Comparison of ENCODE assay signal across 16 cellular contexts in the genomic region with DNA sequence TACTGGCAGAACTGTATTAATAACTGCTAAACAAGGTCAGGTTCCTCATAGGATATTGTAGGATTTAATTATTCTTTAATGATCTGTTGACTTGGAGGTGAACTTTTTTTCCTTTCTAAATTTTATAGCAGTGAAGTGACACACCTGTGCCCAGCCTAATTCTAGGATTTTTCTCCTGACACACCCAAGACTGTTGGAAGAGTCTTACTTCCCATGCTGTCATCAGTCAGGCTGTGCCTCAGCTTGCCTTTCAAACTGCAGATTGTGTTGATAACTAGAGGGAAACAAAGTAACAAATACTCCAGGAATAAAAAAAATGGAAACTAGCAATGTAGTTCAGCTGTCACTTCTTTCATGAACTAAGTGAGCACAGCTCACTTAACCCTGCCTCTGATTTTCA. TPM values are rescaled to one million over a fixed set of nuclear protein-coding genes. Genes with fewer than 3 reads are reported as not detected.
A peak's percentile ranks its signal among the peaks of the same experiment; 100 is the strongest.
DNase-seq lines count a peak whose midpoint lies in the region; ATAC-seq and TF ChIP-seq lines count a peak whose summit lies in the region.
"Had no signal": no experiment of that assay in that cellular context is flagged by ENCODE, and none has a peak within 500 bp of the region (broad histone marks: within the 10 kb centered on the region; RNA-seq: fewer than 3 reads in every experiment).

No MANE protein-coding gene starts in this region.

- H3K27ac ChIP-seq in right cardiac atrium (ENCODE audit: low read length) (peak overlapping the region; percentile 49), mammary epithelial cell (ENCODE audit: insufficient read depth, low read depth, low read length) (peak overlapping the region; percentile 83), mesenchymal stem cell (ENCODE audit: low read length, poor library complexity, severe bottlenecking) (no peak overlapping the region)

- in situ Hi-C loops in mammary epithelial cell (cut with MboI; ENCODE audit: low sequenced_read_pairs in 2 of 2), result no loop called here

- H3K4ac ChIP-seq in mesenchymal stem cell (ENCODE audit: low read depth in 1 of 2, low read length in 2 of 2), result no peak overlapping the region

- dilution Hi-C loops in mammary epithelial cell (cut with HindIII; ENCODE audit: low sequenced_read_pairs), result no loop called here

- no peak overlapping the region for H4K8ac ChIP-seq in mesenchymal stem cell (ENCODE audit: low read length)

- H2BK15ac ChIP-seq in mesenchymal stem cell (ENCODE audit: low read depth, poor library complexity, severe bottlenecking), result no peak overlapping the region

- DNase-seq in right cardiac atrium (no peak), Right ventricle myocardium superior (no peak), mammary epithelial cell (peak; percentile 75), mesenchymal stem cell (no peak), D341Med (ENCODE audit: low spot score) (no peak), islet precursor cell (no peak), immature natural killer cell (no peak)
- DNase-seq: GOT3; IMR-90; MV-4-11; NCI-H1436; NCI-H2081; NCI-H69; NK-92 treated with Interleukin-12 subunit alpha and Interleukin-12 subunit beta, amount 100 ng/mL, for 24 hours; OCI-M1; RPMI8226 had no signal

- no peak for TF ChIP-seq CTCF in mammary epithelial cell (conservative IDR thresholded peaks at IDR 0.05 in 1 of 2, IDR thresholded peaks at IDR 0.05 in 1 of 2; ENCODE audit: extremely low read depth in 1 of 2, insufficient read depth in 1 of 2, low read depth in 1 of 2, low read length in 2 of 2)

- H3K79me2 ChIP-seq in mammary epithelial cell (ENCODE audit: insufficient read depth, low read length), result peaks cover 46% of the 10 kb centered on the region

- no peak overlapping the region for H2AK5ac ChIP-seq in mesenchymal stem cell (ENCODE audit: low read length, severe bottlenecking)

- H3K4me3 Mint-ChIP-seq in immature natural killer cell, result peak overlapping the region in 1 of 5 donors; percentile 10

- peaks cover 0 to 1% (median 0%) of the 10 kb centered on the region in 3 donors for H3K27me3 Mint-ChIP-seq in immature natural killer cell (ENCODE audit: low read depth in 3 of 3)

- H3K4me1 Mint-ChIP-seq in immature natural killer cell, result peaks cover 20 to 38% of the 10 kb centered on the region in 2 donors

- H2BK120ac ChIP-seq in mesenchymal stem cell (ENCODE audit: low read depth, low read length), result no peak overlapping the region

- H3K4me3 ChIP-seq in right cardiac atrium (ENCODE audit: low read length), result no peak overlapping the region
- H3K4me3 ChIP-seq in mammary epithelial cell (replicated peaks in 1 of 3; ENCODE audit: insufficient read depth in 1 of 3, low read depth in 2 of 3, low read length in 3 of 3), result no peak overlapping the region
- no peak overlapping the region for H3K4me3 ChIP-seq in mesenchymal stem cell (ENCODE audit: insufficient read depth in 1 of 2, low read depth in 1 of 2, low read length in 2 of 2)

- H3K9ac ChIP-seq in mammary epithelial cell (ENCODE audit: insufficient read depth, low read length), result no peak overlapping the region
- H3K9ac ChIP-seq in mesenchymal stem cell (ENCODE audit: low read length), result peak overlapping the region; percentile 0

- no peaks in the 10 kb centered on the region for H3K9me3 Mint-ChIP-seq in immature natural killer cell

- no TSS peak for BruUV-seq in mammary epithelial cell (replicated peaks; lab: Mats Ljungman, UMichigan)

- no peak overlapping the region for H2AFZ ChIP-seq in mammary epithelial cell (ENCODE audit: low read depth, low read length)
- no peak overlapping the region for H2AFZ ChIP-seq in mesenchymal stem cell (ENCODE audit: low read depth, low read length)

- no peak overlapping the region for H4K91ac ChIP-seq in mesenchymal stem cell (ENCODE audit: low read length)

- peak overlapping the region; percentile 61 for H3K4me2 ChIP-seq in mammary epithelial cell (ENCODE audit: insufficient read depth, low read depth, low read length)
- H3K4me2 ChIP-seq in mesenchymal stem cell (ENCODE audit: low read length, poor library complexity, severe bottlenecking), result no peak overlapping the region

- H3K27ac Mint-ChIP-seq in immature natural killer cell, result peak overlapping the region in 1 of 6 donors; percentile 57

- intact Hi-C loops in right cardiac atrium (cut with DNase I) (loop anchor here in 2 of 4 donors (10.0 kb wide), 1 partner anchor 328 kb away; no protein-coding TSS in a partner anchor), Right ventricle myocardium superior (cut with DNase I) (loop anchor here (5.0 kb wide), 1 partner anchor 326 kb away; no protein-coding TSS in a partner anchor), mammary epithelial cell (cut with micrococcal nuclease) (loop anchor here (1.0 to 10.0 kb wide), 4 partner anchors 186 to 1308 kb away; a partner anchor contains a TSS)

- no peak overlapping the region for H2BK12ac ChIP-seq in mesenchymal stem cell (ENCODE audit: low read length in 2 of 2)

- H4K20me1 ChIP-seq in mammary epithelial cell (ENCODE audit: insufficient read depth, low read length), result no peaks in the 10 kb centered on the region

- H3K4me1 ChIP-seq in right cardiac atrium (ENCODE audit: control insufficient read depth, insufficient read depth, low read length) (no peaks in the 10 kb centered on the region), mammary epithelial cell (ENCODE audit: insufficient read depth, low read length) (peaks cover 20% of the 10 kb centered on the region), mesenchymal stem cell (ENCODE audit: control insufficient read depth, insufficient read depth, low read depth, low read length) (peaks cover 4% of the 10 kb centered on the region)

- H2BK5ac ChIP-seq in mesenchymal stem cell (ENCODE audit: low read depth, low read length, poor library complexity, severe bottlenecking), result no peak overlapping the region

- H3K36me3 Mint-ChIP-seq in immature natural killer cell, result peaks cover 41 to 67% (median 41%) of the 10 kb centered on the region in 3 donors

- no peak for ATAC-seq in right cardiac atrium
- no peak for ATAC-seq in Right ventricle myocardium superior (ENCODE audit: poor library complexity)

- H3K36me3 ChIP-seq in mammary epithelial cell (ENCODE audit: insufficient read depth, low read length) (peaks cover 37% of the 10 kb centered on the region), mesenchymal stem cell (ENCODE audit: control insufficient read depth in 1 of 2, insufficient read depth in 2 of 2, low read depth in 1 of 2, low read length in 2 of 2) (peaks cover 23 to 84% of the 10 kb centered on the region in 2 experiments)

- no peak overlapping the region for H3K14ac ChIP-seq in mesenchymal stem cell (ENCODE audit: low read length in 2 of 2)

- H3K27me3 ChIP-seq in right cardiac atrium (ENCODE audit: control insufficient read depth, insufficient read depth), result no peaks in the 10 kb centered on the region
- H3K27me3 ChIP-seq in mammary epithelial cell (ENCODE audit: insufficient read depth, low read length), result no peaks in the 10 kb centered on the region
- H3K27me3 ChIP-seq in mesenchymal stem cell (ENCODE audit: control insufficient read depth in 1 of 2, insufficient read depth in 1 of 2, low read length in 2 of 2), result no peaks in the 10 kb centered on the region

- no peak overlapping the region for H3K23ac ChIP-seq in mesenchymal stem cell (ENCODE audit: low read length in 2 of 2)

- H3K9me3 ChIP-seq in right cardiac atrium (ENCODE audit: control insufficient read depth, low read length) (peaks cover 9% of the 10 kb centered on the region), mammary epithelial cell (replicated peaks; ENCODE audit: insufficient read depth, low read length) (no peaks in the 10 kb centered on the region), mesenchymal stem cell (ENCODE audit: control insufficient read depth, low read length) (peaks cover 13% of the 10 kb centered on the region)

- H3K79me1 ChIP-seq in mesenchymal stem cell (replicated peaks; ENCODE audit: low read length, poor library complexity, severe bottlenecking), result peaks cover 36% of the 10 kb centered on the region

- CTCF ChIA-PET in mammary epithelial cell (lab: Charles Lee; ENCODE audit: low non-redundant PET), result interaction anchor here (0.7 kb wide), 1 partner anchor 20 kb away, joined by 6 read pairs; no protein-coding TSS in a partner anchor

- no peak overlapping the region for H3K18ac ChIP-seq in mesenchymal stem cell (ENCODE audit: low read depth in 1 of 2, low read length in 2 of 2)

RNA-seq across cellular contexts. Expression of a gene that starts 22.0 kb away (rescaled TPM):
- total RNA-seq in right cardiac atrium, result 10 to 100 TPM; 18.2 to 20.4 (median 19.2) TPM
- 6.0 TPM for polyA plus RNA-seq in right cardiac atrium
- 23.1 TPM for total RNA-seq in Right ventricle myocardium superior
- 10 to 100 TPM; 45.6 to 56.0 TPM for total RNA-seq in mammary epithelial cell
- polyA plus RNA-seq in mammary epithelial cell, result 13.7 TPM
- polyA minus RNA-seq in mammary epithelial cell, result 11.3 TPM
- polyA plus RNA-seq in mesenchymal stem cell (2013, experiment 1 of 2), result 6.4 TPM
- 6.7 TPM for polyA plus RNA-seq in mesenchymal stem cell (2013, experiment 2 of 2)
- polyA plus RNA-seq in immature natural killer cell, result 10 to 100 TPM; 15.4 to 23.8 (median 20.4) TPM
